In the genomic region with DNA sequence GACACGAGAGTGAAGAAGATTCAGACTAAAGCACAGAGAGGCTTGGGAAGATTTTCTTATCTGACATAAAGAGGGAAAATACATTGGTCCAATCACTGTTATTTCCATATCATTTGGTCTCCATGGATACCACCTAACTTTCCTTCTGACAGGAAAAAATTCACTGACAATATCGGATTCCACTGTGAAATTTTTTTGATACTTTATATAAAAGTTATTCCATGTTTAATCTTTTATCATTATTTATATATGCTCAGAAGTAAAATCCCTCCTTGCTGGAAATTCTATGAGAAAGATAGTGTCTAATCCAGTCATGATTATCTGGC, we compare ENCODE assay signal across 1 cellular context.
A peak's percentile ranks its signal among the peaks of the same experiment; 100 is the strongest.
TF ChIP-seq lines count a peak whose summit lies in the region.

No MANE protein-coding gene starts in this region.

TF ChIP-seq in GM12878, 131 proteins besides CTCF, POLR2A, EP300 and RAD21:
- TF ChIP-seq ZNF274 (IDR thresholded peaks at IDR 0.05; ENCODE audit: insufficient read depth, insufficient read length) (no peak), MYC (IDR thresholded peaks at IDR 0.05; ENCODE audit: insufficient read depth, insufficient read length, insufficient replicate concordance, low read length, severe bottlenecking) (no peak)
- TF ChIP-seq, protein P1, sequence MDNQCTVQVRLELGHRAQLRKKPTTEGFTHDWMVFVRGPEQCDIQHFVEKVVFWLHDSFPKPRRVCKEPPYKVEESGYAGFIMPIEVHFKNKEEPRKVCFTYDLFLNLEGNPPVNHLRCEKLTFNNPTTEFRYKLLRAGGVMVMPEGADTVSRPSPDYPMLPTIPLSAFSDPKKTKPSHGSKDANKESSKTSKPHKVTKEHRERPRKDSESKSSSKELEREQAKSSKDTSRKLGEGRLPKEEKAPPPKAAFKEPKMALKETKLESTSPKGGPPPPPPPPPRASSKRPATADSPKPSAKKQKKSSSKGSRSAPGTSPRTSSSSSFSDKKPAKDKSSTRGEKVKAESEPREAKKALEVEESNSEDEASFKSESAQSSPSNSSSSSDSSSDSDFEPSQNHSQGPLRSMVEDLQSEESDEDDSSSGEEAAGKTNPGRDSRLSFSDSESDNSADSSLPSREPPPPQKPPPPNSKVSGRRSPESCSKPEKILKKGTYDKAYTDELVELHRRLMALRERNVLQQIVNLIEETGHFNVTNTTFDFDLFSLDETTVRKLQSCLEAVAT (IDR thresholded peaks at IDR 0.05): 0 out of 2 replicates have a peak, but pooled peaks have one; percentile 3
TF ChIP-seq in GM12878: peak in this region for 1.
